ENCODE assay signal across 1 cellular context in genomic region chr2:5798083-5798482, GRCh38.
TF ChIP-seq lines count a peak whose summit lies in the region.

No MANE protein-coding gene starts in this region.

TF ChIP-seq in H1, 55 proteins besides CTCF, POLR2A, EP300 and RAD21 (continued from another document):
- TF ChIP-seq FOSL1 (IDR thresholded peaks at IDR 0.05; ENCODE audit: insufficient read depth, low read depth, low read length), result no peak
- TF ChIP-seq, protein P1, sequence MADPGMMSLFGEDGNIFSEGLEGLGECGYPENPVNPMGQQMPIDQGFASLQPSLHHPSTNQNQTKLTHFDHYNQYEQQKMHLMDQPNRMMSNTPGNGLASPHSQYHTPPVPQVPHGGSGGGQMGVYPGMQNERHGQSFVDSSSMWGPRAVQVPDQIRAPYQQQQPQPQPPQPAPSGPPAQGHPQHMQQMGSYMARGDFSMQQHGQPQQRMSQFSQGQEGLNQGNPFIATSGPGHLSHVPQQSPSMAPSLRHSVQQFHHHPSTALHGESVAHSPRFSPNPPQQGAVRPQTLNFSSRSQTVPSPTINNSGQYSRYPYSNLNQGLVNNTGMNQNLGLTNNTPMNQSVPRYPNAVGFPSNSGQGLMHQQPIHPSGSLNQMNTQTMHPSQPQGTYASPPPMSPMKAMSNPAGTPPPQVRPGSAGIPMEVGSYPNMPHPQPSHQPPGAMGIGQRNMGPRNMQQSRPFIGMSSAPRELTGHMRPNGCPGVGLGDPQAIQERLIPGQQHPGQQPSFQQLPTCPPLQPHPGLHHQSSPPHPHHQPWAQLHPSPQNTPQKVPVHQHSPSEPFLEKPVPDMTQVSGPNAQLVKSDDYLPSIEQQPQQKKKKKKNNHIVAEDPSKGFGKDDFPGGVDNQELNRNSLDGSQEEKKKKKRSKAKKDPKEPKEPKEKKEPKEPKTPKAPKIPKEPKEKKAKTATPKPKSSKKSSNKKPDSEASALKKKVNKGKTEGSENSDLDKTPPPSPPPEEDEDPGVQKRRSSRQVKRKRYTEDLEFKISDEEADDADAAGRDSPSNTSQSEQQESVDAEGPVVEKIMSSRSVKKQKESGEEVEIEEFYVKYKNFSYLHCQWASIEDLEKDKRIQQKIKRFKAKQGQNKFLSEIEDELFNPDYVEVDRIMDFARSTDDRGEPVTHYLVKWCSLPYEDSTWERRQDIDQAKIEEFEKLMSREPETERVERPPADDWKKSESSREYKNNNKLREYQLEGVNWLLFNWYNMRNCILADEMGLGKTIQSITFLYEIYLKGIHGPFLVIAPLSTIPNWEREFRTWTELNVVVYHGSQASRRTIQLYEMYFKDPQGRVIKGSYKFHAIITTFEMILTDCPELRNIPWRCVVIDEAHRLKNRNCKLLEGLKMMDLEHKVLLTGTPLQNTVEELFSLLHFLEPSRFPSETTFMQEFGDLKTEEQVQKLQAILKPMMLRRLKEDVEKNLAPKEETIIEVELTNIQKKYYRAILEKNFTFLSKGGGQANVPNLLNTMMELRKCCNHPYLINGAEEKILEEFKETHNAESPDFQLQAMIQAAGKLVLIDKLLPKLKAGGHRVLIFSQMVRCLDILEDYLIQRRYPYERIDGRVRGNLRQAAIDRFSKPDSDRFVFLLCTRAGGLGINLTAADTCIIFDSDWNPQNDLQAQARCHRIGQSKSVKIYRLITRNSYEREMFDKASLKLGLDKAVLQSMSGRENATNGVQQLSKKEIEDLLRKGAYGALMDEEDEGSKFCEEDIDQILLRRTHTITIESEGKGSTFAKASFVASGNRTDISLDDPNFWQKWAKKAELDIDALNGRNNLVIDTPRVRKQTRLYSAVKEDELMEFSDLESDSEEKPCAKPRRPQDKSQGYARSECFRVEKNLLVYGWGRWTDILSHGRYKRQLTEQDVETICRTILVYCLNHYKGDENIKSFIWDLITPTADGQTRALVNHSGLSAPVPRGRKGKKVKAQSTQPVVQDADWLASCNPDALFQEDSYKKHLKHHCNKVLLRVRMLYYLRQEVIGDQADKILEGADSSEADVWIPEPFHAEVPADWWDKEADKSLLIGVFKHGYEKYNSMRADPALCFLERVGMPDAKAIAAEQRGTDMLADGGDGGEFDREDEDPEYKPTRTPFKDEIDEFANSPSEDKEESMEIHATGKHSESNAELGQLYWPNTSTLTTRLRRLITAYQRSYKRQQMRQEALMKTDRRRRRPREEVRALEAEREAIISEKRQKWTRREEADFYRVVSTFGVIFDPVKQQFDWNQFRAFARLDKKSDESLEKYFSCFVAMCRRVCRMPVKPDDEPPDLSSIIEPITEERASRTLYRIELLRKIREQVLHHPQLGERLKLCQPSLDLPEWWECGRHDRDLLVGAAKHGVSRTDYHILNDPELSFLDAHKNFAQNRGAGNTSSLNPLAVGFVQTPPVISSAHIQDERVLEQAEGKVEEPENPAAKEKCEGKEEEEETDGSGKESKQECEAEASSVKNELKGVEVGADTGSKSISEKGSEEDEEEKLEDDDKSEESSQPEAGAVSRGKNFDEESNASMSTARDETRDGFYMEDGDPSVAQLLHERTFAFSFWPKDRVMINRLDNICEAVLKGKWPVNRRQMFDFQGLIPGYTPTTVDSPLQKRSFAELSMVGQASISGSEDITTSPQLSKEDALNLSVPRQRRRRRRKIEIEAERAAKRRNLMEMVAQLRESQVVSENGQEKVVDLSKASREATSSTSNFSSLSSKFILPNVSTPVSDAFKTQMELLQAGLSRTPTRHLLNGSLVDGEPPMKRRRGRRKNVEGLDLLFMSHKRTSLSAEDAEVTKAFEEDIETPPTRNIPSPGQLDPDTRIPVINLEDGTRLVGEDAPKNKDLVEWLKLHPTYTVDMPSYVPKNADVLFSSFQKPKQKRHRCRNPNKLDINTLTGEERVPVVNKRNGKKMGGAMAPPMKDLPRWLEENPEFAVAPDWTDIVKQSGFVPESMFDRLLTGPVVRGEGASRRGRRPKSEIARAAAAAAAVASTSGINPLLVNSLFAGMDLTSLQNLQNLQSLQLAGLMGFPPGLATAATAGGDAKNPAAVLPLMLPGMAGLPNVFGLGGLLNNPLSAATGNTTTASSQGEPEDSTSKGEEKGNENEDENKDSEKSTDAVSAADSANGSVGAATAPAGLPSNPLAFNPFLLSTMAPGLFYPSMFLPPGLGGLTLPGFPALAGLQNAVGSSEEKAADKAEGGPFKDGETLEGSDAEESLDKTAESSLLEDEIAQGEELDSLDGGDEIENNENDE (IDR thresholded peaks at IDR 0.05; ENCODE audit: insufficient replicate concordance, low read length), result no peak
- TF ChIP-seq MAFK (IDR thresholded peaks at IDR 0.05; ENCODE audit: low read depth, low read length), result no peak
- TF ChIP-seq HDAC2 (IDR thresholded peaks at IDR 0.05; ENCODE audit: borderline replicate concordance in 1 of 2, low read depth in 2 of 2, low read length in 2 of 2), result no peak
- TF ChIP-seq SRF (IDR thresholded peaks at IDR 0.05; ENCODE audit: low read depth, low read length), result no peak
- TF ChIP-seq SIX5 (IDR thresholded peaks at IDR 0.05; ENCODE audit: low read depth, low read length), result no peak
- no peak for TF ChIP-seq TAF7 (optimal IDR thresholded peaks at IDR 0.05; ENCODE audit: borderline replicate concordance, low read depth, low read length)
- no peak for TF ChIP-seq BACH1 (IDR thresholded peaks at IDR 0.05; ENCODE audit: low read length)
- no peak for TF ChIP-seq JUN (IDR thresholded peaks at IDR 0.05; ENCODE audit: low read depth, low read length)
- TF ChIP-seq TEAD4 (IDR thresholded peaks at IDR 0.05; ENCODE audit: low read depth, low read length), result no peak
- no peak for TF ChIP-seq SP2 (IDR thresholded peaks at IDR 0.05; ENCODE audit: low read length)
- no peak for TF ChIP-seq GTF2F1 (IDR thresholded peaks at IDR 0.05; ENCODE audit: borderline replicate concordance, low read depth, low read length)
- TF ChIP-seq CBX5 (IDR thresholded peaks at IDR 0.05; ENCODE audit: low read depth, low read length), result no peak
TF ChIP-seq in H1: peak in this region for 0.
